In the genomic region with DNA sequence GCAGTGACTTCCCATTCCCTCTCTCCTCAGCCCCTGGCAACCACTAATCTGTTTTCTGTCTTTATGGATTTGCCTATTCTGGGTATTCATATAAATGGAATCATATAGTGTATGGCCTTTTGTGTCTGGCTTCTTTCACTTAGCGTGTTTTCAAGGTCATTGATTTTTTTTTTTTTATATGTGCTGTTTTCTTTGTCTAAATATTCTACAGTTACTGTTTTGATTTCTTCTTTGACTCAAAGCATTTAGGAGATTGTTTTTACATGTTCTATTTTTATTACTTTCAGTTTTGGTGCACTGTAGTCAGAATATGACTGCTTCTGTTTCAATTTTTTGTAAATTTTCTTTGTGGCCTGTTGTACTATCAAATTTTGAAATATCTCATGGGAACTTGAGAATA, we compare ENCODE assay signal across 1 cellular context.
TF ChIP-seq lines count a peak whose summit lies in the region.

No MANE protein-coding gene starts in this region.

TF ChIP-seq in GM12878, 131 proteins besides CTCF, POLR2A, EP300 and RAD21 (continued from another document and continues in another):
- TF ChIP-seq, protein P1, sequence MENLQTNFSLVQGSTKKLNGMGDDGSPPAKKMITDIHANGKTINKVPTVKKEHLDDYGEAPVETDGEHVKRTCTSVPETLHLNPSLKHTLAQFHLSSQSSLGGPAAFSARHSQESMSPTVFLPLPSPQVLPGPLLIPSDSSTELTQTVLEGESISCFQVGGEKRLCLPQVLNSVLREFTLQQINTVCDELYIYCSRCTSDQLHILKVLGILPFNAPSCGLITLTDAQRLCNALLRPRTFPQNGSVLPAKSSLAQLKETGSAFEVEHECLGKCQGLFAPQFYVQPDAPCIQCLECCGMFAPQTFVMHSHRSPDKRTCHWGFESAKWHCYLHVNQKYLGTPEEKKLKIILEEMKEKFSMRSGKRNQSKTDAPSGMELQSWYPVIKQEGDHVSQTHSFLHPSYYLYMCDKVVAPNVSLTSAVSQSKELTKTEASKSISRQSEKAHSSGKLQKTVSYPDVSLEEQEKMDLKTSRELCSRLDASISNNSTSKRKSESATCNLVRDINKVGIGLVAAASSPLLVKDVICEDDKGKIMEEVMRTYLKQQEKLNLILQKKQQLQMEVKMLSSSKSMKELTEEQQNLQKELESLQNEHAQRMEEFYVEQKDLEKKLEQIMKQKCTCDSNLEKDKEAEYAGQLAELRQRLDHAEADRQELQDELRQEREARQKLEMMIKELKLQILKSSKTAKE (IDR thresholded peaks at IDR 0.05; ENCODE audit: low read depth, poor library complexity, severe bottlenecking): no peak
- TF ChIP-seq RCOR1 (conservative IDR thresholded peaks at IDR 0.05; ENCODE audit: low read depth, low read length): no peak
- TF ChIP-seq CHD2 (IDR thresholded peaks at IDR 0.05; ENCODE audit: borderline replicate concordance, low read depth, low read length): no peak
- no peak for TF ChIP-seq MTA3 (IDR thresholded peaks at IDR 0.05; ENCODE audit: borderline replicate concordance, low read length)
- no peak for TF ChIP-seq GATAD2B (conservative IDR thresholded peaks at IDR 0.05; ENCODE audit: low read depth)
- TF ChIP-seq, protein P2, sequence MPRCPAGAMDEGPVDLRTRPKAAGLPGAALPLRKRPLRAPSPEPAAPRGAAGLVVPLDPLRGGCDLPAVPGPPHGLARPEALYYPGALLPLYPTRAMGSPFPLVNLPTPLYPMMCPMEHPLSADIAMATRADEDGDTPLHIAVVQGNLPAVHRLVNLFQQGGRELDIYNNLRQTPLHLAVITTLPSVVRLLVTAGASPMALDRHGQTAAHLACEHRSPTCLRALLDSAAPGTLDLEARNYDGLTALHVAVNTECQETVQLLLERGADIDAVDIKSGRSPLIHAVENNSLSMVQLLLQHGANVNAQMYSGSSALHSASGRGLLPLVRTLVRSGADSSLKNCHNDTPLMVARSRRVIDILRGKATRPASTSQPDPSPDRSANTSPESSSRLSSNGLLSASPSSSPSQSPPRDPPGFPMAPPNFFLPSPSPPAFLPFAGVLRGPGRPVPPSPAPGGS (IDR thresholded peaks at IDR 0.05; ENCODE audit: borderline replicate concordance, insufficient read depth, low read depth, low read length, poor library complexity, severe bottlenecking): no peak
- TF ChIP-seq KDM1A (IDR thresholded peaks at IDR 0.05; ENCODE audit: borderline replicate concordance): no peak
- no peak for TF ChIP-seq SUZ12 (IDR thresholded peaks at IDR 0.05; ENCODE audit: unreplicated experiment)
- TF ChIP-seq NBN (IDR thresholded peaks at IDR 0.05): no peak
- no peak for TF ChIP-seq ZBED1 (IDR thresholded peaks at IDR 0.05; ENCODE audit: borderline replicate concordance)
- no peak for TF ChIP-seq SPI1 (IDR thresholded peaks at IDR 0.05; ENCODE audit: borderline replicate concordance, insufficient read depth, low read depth, low read length)
- TF ChIP-seq BRCA1 (IDR thresholded peaks at IDR 0.05; ENCODE audit: low read depth, low read length): no peak
- no peak for TF ChIP-seq ZZZ3 (IDR thresholded peaks at IDR 0.05; ENCODE audit: control insufficient read depth, insufficient read length, low read depth)
- no peak for TF ChIP-seq ZNF622 (IDR thresholded peaks at IDR 0.05)
- no peak for TF ChIP-seq POLR2AphosphoS2 (IDR thresholded peaks at IDR 0.05; ENCODE audit: low read depth, low read length)
- no peak for TF ChIP-seq JUND (IDR thresholded peaks at IDR 0.05; ENCODE audit: low read depth, low read length)
- no peak; the same call in 1 of the 2 replicates for TF ChIP-seq ESRRA (IDR thresholded peaks at IDR 0.05; ENCODE audit: low read length)
- no peak for TF ChIP-seq NFXL1 (IDR thresholded peaks at IDR 0.05; ENCODE audit: borderline replicate concordance)
- no peak for TF ChIP-seq BCLAF1 (IDR thresholded peaks at IDR 0.05)
- no peak for TF ChIP-seq ZSCAN29 (IDR thresholded peaks at IDR 0.05)
- peak; percentile 80 for TF ChIP-seq JUNB (IDR thresholded peaks at IDR 0.05)
- TF ChIP-seq POU2F2 (IDR thresholded peaks at IDR 0.05; ENCODE audit: borderline replicate concordance, low read depth, low read length): no peak
- TF ChIP-seq NKRF (conservative IDR thresholded peaks at IDR 0.05): no peak
- no peak for TF ChIP-seq SRF (IDR thresholded peaks at IDR 0.05; ENCODE audit: low read depth in 2 of 2, low read length in 2 of 2)
- TF ChIP-seq ZBTB4 (CRISPR knock-in tag; IDR thresholded peaks at IDR 0.05): no peak
- no peak for TF ChIP-seq MAX (IDR thresholded peaks at IDR 0.05; ENCODE audit: low read depth, low read length)
- peak; percentile 27 to 29; a peak in 2 of 4 replicates for TF ChIP-seq IKZF2 (IDR thresholded peaks at IDR 0.05)
- TF ChIP-seq HDGF (IDR thresholded peaks at IDR 0.05): no peak
- TF ChIP-seq BHLHE40 (IDR thresholded peaks at IDR 0.05; ENCODE audit: borderline replicate concordance in 1 of 2, low read depth in 2 of 2, low read length in 1 of 2): no peak
- no peak for TF ChIP-seq KAT2A (conservative IDR thresholded peaks at IDR 0.05; ENCODE audit: control insufficient read depth, low read depth, low read length)
- TF ChIP-seq ETV6 (conservative IDR thresholded peaks at IDR 0.05 in 1 of 2, IDR thresholded peaks at IDR 0.05 in 1 of 2; ENCODE audit: borderline replicate concordance in 1 of 2, low read depth in 1 of 2): no peak
- no peak for TF ChIP-seq MTA2 (IDR thresholded peaks at IDR 0.05; ENCODE audit: low read depth)
- TF ChIP-seq TARDBP (IDR thresholded peaks at IDR 0.05; ENCODE audit: borderline replicate concordance): no peak
- TF ChIP-seq PAX8 (IDR thresholded peaks at IDR 0.05): no peak
- TF ChIP-seq, protein P3, sequence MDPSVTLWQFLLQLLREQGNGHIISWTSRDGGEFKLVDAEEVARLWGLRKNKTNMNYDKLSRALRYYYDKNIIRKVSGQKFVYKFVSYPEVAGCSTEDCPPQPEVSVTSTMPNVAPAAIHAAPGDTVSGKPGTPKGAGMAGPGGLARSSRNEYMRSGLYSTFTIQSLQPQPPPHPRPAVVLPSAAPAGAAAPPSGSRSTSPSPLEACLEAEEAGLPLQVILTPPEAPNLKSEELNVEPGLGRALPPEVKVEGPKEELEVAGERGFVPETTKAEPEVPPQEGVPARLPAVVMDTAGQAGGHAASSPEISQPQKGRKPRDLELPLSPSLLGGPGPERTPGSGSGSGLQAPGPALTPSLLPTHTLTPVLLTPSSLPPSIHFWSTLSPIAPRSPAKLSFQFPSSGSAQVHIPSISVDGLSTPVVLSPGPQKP (IDR thresholded peaks at IDR 0.05; ENCODE audit: low read depth, low read length): no peak
- no peak for TF ChIP-seq CREM (IDR thresholded peaks at IDR 0.05; ENCODE audit: low read depth)
- TF ChIP-seq SREBF1 (IDR thresholded peaks at IDR 0.05; ENCODE audit: low read length): no peak
- TF ChIP-seq IKZF1 (conservative IDR thresholded peaks at IDR 0.05): no peak
- no peak for TF ChIP-seq SREBF2 (IDR thresholded peaks at IDR 0.05; ENCODE audit: low read length)
- no peak for TF ChIP-seq SIX5 (IDR thresholded peaks at IDR 0.05; ENCODE audit: low read depth, low read length, severe bottlenecking)
- TF ChIP-seq, protein P4, sequence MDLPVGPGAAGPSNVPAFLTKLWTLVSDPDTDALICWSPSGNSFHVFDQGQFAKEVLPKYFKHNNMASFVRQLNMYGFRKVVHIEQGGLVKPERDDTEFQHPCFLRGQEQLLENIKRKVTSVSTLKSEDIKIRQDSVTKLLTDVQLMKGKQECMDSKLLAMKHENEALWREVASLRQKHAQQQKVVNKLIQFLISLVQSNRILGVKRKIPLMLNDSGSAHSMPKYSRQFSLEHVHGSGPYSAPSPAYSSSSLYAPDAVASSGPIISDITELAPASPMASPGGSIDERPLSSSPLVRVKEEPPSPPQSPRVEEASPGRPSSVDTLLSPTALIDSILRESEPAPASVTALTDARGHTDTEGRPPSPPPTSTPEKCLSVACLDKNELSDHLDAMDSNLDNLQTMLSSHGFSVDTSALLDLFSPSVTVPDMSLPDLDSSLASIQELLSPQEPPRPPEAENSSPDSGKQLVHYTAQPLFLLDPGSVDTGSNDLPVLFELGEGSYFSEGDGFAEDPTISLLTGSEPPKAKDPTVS (IDR thresholded peaks at IDR 0.05; ENCODE audit: low read depth, low read length): no peak
- TF ChIP-seq, protein P5, sequence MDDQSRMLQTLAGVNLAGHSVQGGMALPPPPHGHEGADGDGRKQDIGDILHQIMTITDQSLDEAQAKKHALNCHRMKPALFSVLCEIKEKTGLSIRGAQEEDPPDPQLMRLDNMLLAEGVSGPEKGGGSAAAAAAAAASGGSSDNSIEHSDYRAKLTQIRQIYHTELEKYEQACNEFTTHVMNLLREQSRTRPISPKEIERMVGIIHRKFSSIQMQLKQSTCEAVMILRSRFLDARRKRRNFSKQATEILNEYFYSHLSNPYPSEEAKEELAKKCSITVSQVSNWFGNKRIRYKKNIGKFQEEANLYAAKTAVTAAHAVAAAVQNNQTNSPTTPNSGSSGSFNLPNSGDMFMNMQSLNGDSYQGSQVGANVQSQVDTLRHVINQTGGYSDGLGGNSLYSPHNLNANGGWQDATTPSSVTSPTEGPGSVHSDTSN (IDR thresholded peaks at IDR 0.05; ENCODE audit: insufficient replicate concordance, low read depth, low read length): no peak
- TF ChIP-seq CREB1 (IDR thresholded peaks at IDR 0.05; ENCODE audit: low read depth): no peak
- peak; percentile 26; the same call in 1 of the 2 replicates for TF ChIP-seq RUNX3 (IDR thresholded peaks at IDR 0.05; ENCODE audit: low read length)
- peak; percentile 18; the same call in 1 of the 2 replicates for TF ChIP-seq ZNF217 (IDR thresholded peaks at IDR 0.05)
- no peak for TF ChIP-seq CHD4 (IDR thresholded peaks at IDR 0.05)
- TF ChIP-seq RBBP5 (conservative IDR thresholded peaks at IDR 0.05): no peak
- TF ChIP-seq SUPT20H (IDR thresholded peaks at IDR 0.05; ENCODE audit: borderline replicate concordance, control insufficient read depth, low read depth, low read length): no peak
- TF ChIP-seq ATF2 (IDR thresholded peaks at IDR 0.05; ENCODE audit: low read length): peak; percentile 64
- no peak for TF ChIP-seq FOXK2 (IDR thresholded peaks at IDR 0.05)
